Comparison of ENCODE assay signal across 1 cellular context in genomic region chr6:43203029-43203717, GRCh38.
TF ChIP-seq lines count a peak whose summit lies in the region.

No MANE protein-coding gene starts in this region.

TF ChIP-seq in K562, 482 proteins besides CTCF, POLR2A, EP300 and RAD21:
- TF ChIP-seq HDGF (IDR thresholded peaks at IDR 0.05), result no peak
- no peak for TF ChIP-seq BRD9 (IDR thresholded peaks at IDR 0.05; ENCODE audit: low read depth, partially characterized antibody)
- TF ChIP-seq, protein P1, sequence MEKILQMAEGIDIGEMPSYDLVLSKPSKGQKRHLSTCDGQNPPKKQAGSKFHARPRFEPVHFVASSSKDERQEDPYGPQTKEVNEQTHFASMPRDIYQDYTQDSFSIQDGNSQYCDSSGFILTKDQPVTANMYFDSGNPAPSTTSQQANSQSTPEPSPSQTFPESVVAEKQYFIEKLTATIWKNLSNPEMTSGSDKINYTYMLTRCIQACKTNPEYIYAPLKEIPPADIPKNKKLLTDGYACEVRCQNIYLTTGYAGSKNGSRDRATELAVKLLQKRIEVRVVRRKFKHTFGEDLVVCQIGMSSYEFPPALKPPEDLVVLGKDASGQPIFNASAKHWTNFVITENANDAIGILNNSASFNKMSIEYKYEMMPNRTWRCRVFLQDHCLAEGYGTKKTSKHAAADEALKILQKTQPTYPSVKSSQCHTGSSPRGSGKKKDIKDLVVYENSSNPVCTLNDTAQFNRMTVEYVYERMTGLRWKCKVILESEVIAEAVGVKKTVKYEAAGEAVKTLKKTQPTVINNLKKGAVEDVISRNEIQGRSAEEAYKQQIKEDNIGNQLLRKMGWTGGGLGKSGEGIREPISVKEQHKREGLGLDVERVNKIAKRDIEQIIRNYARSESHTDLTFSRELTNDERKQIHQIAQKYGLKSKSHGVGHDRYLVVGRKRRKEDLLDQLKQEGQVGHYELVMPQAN (IDR thresholded peaks at IDR 0.05; ENCODE audit: borderline replicate concordance), result no peak
- no peak for TF ChIP-seq ZNF165 (CRISPR knock-in tag; IDR thresholded peaks at IDR 0.05; ENCODE audit: borderline replicate concordance)
- TF ChIP-seq RBM25 (IDR thresholded peaks at IDR 0.05; ENCODE audit: low read depth, low read length, severe bottlenecking), result no peak
- no peak for TF ChIP-seq ZNF316 (IDR thresholded peaks at IDR 0.05)
- no peak for TF ChIP-seq GATAD2B (IDR thresholded peaks at IDR 0.05; ENCODE audit: borderline replicate concordance)
- TF ChIP-seq ATF2 (CRISPR knock-in tag; IDR thresholded peaks at IDR 0.05), result no peak
- peak; percentile 99 for TF ChIP-seq ZBTB33 (CRISPR knock-in tag; IDR thresholded peaks at IDR 0.05)
